In genomic region chr1:172851871-172852270, GRCh38 we compare ENCODE assay signal across 17 cellular contexts.
"Had no signal": no experiment of that assay in that cellular context is flagged by ENCODE, and none has a peak within 500 bp of the region (broad histone marks: within the 10 kb centered on the region; RNA-seq: fewer than 3 reads in every experiment).

No MANE protein-coding gene starts in this region.

- H3K27ac ChIP-seq: colonic mucosa, foreskin keratinocyte, hepatocyte, suprapubic skin, thyroid gland had no signal

- DNase-seq: colonic mucosa; dermis blood vessel endothelial cell; esophagus squamous epithelium; head of caudate nucleus; left colon; mucosa of descending colon; naive thymus-derived CD8-positive, alpha-beta T cell; posterior cingulate gyrus; right cardiac atrium; stimulated activated CD4-positive, alpha-beta T cell treated with anti-CD3 and anti-CD28 coated beads, Interleukin-4, amount 100 ng/mL, for 1 hour; stimulated activated CD8-positive, alpha-beta memory T cell treated with anti-CD3 and anti-CD28 coated beads, Interleukin-4, amount 100 ng/mL, for 48 hours; stimulated activated naive CD8-positive, alpha-beta T cell treated with anti-CD3 and anti-CD28 coated beads, Interleukin-15, Interleukin-2, amounts not matched to agents 100 U/mL and 50 U/mL, for 24 hours; thyroid gland had no signal

- H3K36me3 ChIP-seq: colonic mucosa, esophagus squamous epithelium, suprapubic skin, thyroid gland had no signal

- H3K79me2 ChIP-seq: hepatocyte had no signal

- H3K4me1 ChIP-seq: colonic mucosa, esophagus squamous epithelium, suprapubic skin, thyroid gland had no signal

- H3K27me3 ChIP-seq: colonic mucosa, esophagus squamous epithelium, foreskin keratinocyte, hepatocyte, suprapubic skin, thyroid gland had no signal

- H3K4me3 ChIP-seq: colonic mucosa, esophagus squamous epithelium, hepatocyte, mucosa of descending colon, suprapubic skin, thyroid gland had no signal

- ATAC-seq: foreskin keratinocyte; left colon; mucosa of descending colon; naive thymus-derived CD8-positive, alpha-beta T cell; right cardiac atrium; stimulated activated effector memory CD8-positive, alpha-beta T cell treated with anti-CD3 and anti-CD28 coated beads, Interleukin-12 subunit alpha, Interleukin-12 subunit beta, amount 100 ng/mL, for 72 hours; stimulated activated naive CD8-positive, alpha-beta T cell treated with anti-CD3 and anti-CD28 coated beads, Interleukin-15, Interleukin-2, amounts not matched to agents 100 U/mL and 50 U/mL, for 24 hours had no signal

- H3K4me2 ChIP-seq: hepatocyte had no signal
